In the genomic region with DNA sequence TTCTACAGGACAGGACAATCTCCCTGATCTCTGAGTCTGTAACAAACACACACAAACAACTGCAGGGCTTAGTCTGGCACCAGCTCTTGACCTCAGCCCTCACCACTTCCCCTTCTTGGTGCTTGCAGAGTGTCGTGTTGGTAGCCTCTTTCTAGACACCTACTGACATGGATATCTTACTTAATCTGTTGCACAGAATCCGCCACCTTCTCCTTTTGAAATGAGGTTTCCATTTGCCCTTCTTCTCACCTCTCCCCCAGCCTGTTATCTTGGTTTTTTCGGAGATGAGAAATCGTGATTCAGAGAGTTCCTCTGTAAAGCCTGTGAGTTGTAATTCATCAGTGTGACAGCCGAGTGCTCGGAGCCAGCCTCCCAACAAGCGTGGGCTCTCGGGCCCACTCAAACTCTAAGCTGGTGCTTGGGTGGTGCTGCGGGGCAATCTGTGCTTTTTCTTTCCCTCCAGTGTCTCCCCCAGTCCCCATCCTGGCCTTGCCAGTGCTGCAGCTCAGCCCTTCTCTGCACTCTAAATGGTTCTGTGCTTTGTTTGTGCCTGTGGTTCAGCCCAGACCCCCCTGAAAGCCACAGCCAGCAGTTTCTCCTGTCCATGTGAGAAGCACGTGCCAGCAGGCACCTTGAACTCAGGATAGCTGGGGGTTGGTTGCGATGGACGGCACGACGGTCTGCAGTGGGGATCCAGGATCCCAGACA, we compare ENCODE assay signal across 1 cellular context.
A peak's percentile ranks its signal among the peaks of the same experiment; 100 is the strongest.
TF ChIP-seq lines count a peak whose summit lies in the region.

No MANE protein-coding gene starts in this region.

TF ChIP-seq in H1, 55 proteins besides CTCF, POLR2A, EP300 and RAD21:
- TF ChIP-seq, protein P1, sequence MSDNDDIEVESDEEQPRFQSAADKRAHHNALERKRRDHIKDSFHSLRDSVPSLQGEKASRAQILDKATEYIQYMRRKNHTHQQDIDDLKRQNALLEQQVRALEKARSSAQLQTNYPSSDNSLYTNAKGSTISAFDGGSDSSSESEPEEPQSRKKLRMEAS (IDR thresholded peaks at IDR 0.05) = peak; percentile 73
- TF ChIP-seq HDAC6 (IDR thresholded peaks at IDR 0.05; ENCODE audit: low read depth, low read length) (no peak), E2F6 (IDR thresholded peaks at IDR 0.05) (peak; percentile 75)
TF ChIP-seq in H1: peak in this region for 2.
